11 cellular contexts compared by ENCODE assay signal in the genomic region with DNA sequence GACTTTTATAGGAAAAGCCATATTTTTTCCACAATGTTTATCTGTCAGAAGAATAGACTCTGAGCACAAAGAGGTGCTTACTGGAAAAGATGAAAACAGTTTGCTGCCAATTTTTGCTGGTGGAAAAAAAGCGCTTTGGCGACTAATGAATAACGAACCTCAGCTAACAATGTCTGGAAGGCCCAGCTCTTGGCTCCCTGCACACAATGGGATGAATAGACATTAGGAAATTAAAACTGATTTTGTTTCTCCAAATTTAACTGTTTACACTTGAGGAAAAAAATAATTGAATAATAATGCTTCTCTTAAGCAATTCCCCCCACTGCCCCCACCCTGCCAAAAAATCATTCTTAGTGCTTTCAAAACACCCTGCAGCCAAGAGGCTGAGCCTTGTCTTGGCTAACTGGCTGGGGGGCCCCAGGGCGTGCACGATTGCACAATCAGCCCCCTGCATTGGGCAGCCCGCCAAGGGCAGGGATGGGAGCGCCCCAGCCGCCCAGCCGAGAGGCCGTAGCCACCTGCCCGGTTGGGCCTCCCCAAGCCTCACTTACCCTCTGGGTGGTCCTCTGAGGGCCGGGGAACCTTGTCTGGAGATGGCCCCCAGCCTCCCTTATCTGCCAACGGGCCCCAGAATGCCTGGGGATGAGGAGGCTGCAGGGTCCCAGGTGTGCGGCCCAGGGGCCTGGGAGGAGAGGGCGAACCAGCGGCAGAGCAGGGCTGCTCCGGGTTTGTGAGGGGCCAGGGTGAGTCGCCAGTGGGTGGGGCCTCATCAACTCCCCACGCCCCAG. TPM values are rescaled to one million over a fixed set of nuclear protein-coding genes. Genes with fewer than 3 reads are reported as not detected.
DNase-seq lines count a peak whose midpoint lies in the region; ATAC-seq and TF ChIP-seq lines count a peak whose summit lies in the region.
"Had no signal": no experiment of that assay in that cellular context is flagged by ENCODE, and none has a peak within 500 bp of the region (broad histone marks: within the 10 kb centered on the region; RNA-seq: fewer than 3 reads in every experiment).

No MANE protein-coding gene starts in this region.

- no peaks in the 10 kb centered on the region for H3K9me3 ChIP-seq in neuronal stem cell (replicated peaks in 1 of 2; ENCODE audit: control insufficient read depth in 2 of 2, insufficient read depth in 1 of 2, low read depth in 1 of 2, low read length in 2 of 2)

- ATAC-seq in naive thymus-derived CD8-positive, alpha-beta T cell: no peak
- no peak for ATAC-seq in effector memory CD8-positive, alpha-beta T cell (replicated peaks)

- no peak overlapping the region for H3K4me3 ChIP-seq in fibroblast of mammary gland (ENCODE audit: control insufficient read depth, low read depth, low read length)
- H3K4me3 ChIP-seq in neuronal stem cell (ENCODE audit: low read length in 2 of 2): no peak overlapping the region

- peak overlapping the region; percentile 44 for H3K9ac ChIP-seq in neuronal stem cell (ENCODE audit: low read depth, low read length, poor library complexity)

- no peak overlapping the region for H3K4ac ChIP-seq in neuronal stem cell (ENCODE audit: low read length)

- H3K27ac Mint-ChIP-seq in naive thymus-derived CD8-positive, alpha-beta T cell: no peak overlapping the region
- no peak overlapping the region for H3K27ac Mint-ChIP-seq in effector memory CD8-positive, alpha-beta T cell

- no peak overlapping the region for H2BK12ac ChIP-seq in neuronal stem cell (ENCODE audit: low read length)

- H3K9me3 Mint-ChIP-seq in naive thymus-derived CD8-positive, alpha-beta T cell: no peaks in the 10 kb centered on the region
- no peaks in the 10 kb centered on the region for H3K9me3 Mint-ChIP-seq in effector memory CD8-positive, alpha-beta T cell

- H3K27ac ChIP-seq in neuronal stem cell (replicated peaks; ENCODE audit: low read length): no peak overlapping the region

- DNase-seq in AG20443 (ENCODE audit: low spot score) (peak; percentile 18), NOMO-1 (lab: John Stamatoyannopoulos, UW; ENCODE audit: unreplicated experiment in 2 of 2) (peak; percentile 34 to 57), fibroblast of mammary gland (ENCODE audit: low read depth) (peak; percentile 20), neuronal stem cell (ENCODE audit: low spot score) (no peak), H4 (ENCODE audit: low spot score) (no peak), iPS-NIHi7 (ENCODE audit: extremely low spot score) (no peak)
- no peak for DNase-seq in naive thymus-derived CD8-positive, alpha-beta T cell
- no peak for DNase-seq in effector memory CD8-positive, alpha-beta T cell
- DNase-seq: activated CD8-positive, alpha-beta memory T cell treated with anti-CD3 and anti-CD28 coated beads, Interleukin-2, amount 50 U/mL, for 48 hours; cortex of kidney; SW 1271 had no signal

- peak overlapping the region; percentile 16 for H3K23ac ChIP-seq in neuronal stem cell (ENCODE audit: low read depth, low read length, poor library complexity)

- no peak overlapping the region for H2BK15ac ChIP-seq in neuronal stem cell (ENCODE audit: low read length)

- no peak overlapping the region for H4K8ac ChIP-seq in neuronal stem cell (ENCODE audit: low read depth, low read length)

- peaks cover 0 to 11% (median 0%) of the 10 kb centered on the region in 3 donors for H3K36me3 Mint-ChIP-seq in naive thymus-derived CD8-positive, alpha-beta T cell
- H3K36me3 Mint-ChIP-seq in effector memory CD8-positive, alpha-beta T cell (ENCODE audit: insufficient read depth): peaks cover 9% of the 10 kb centered on the region

- no CpG with 5 or more reads among the region's 19 CpGs for WGBS in neuronal stem cell (ENCODE audit: extremely low coverage in 2 of 2, insufficient read length in 2 of 2, insufficient replicate concordance in 1 of 2), 2 donors

- no peak overlapping the region for H2BK120ac ChIP-seq in neuronal stem cell (ENCODE audit: low read depth, low read length)

- peaks cover 7 to 12% of the 10 kb centered on the region in 2 donors for H3K36me3 ChIP-seq in neuronal stem cell (replicated peaks in 1 of 2; ENCODE audit: control insufficient read depth in 2 of 2, insufficient read depth in 2 of 2, low read length in 2 of 2)

- H3K4me3 Mint-ChIP-seq in naive thymus-derived CD8-positive, alpha-beta T cell: no peak overlapping the region
- no peak overlapping the region for H3K4me3 Mint-ChIP-seq in effector memory CD8-positive, alpha-beta T cell

- POLR2A ChIA-PET in naive thymus-derived CD8-positive, alpha-beta T cell (lab: Charles Lee): no interaction called here

- H3K4me2 ChIP-seq in neuronal stem cell (ENCODE audit: insufficient read depth, low read length, poor library complexity, severe bottlenecking): no peak overlapping the region

- H3K79me1 ChIP-seq in neuronal stem cell (ENCODE audit: low read depth, low read length): peaks cover 22% of the 10 kb centered on the region

- no peak overlapping the region for H2BK5ac ChIP-seq in neuronal stem cell (ENCODE audit: low read length)

- peak overlapping the region; percentile 12 for H3K18ac ChIP-seq in neuronal stem cell (ENCODE audit: low read length)

- H3K4me1 ChIP-seq in neuronal stem cell (ENCODE audit: control insufficient read depth in 2 of 2, insufficient read depth in 1 of 2, low read depth in 1 of 2, low read length in 2 of 2): peaks cover 0 to 11% of the 10 kb centered on the region in 2 donors

- no peaks in the 10 kb centered on the region for H3K27me3 ChIP-seq in neuronal stem cell (ENCODE audit: control insufficient read depth in 3 of 3, insufficient read depth in 3 of 3, low read depth in 1 of 3, low read length in 3 of 3)

- no peaks in the 10 kb centered on the region for H3K27me3 Mint-ChIP-seq in naive thymus-derived CD8-positive, alpha-beta T cell
- H3K27me3 Mint-ChIP-seq in effector memory CD8-positive, alpha-beta T cell: no peaks in the 10 kb centered on the region

- peak overlapping the region; percentile 13 for H2AK5ac ChIP-seq in neuronal stem cell (ENCODE audit: low read depth, low read length)

- H3K14ac ChIP-seq in neuronal stem cell (ENCODE audit: low read length): no peak overlapping the region

- no peak overlapping the region for H4K91ac ChIP-seq in neuronal stem cell (ENCODE audit: low read depth, low read length, poor library complexity)

- TF ChIP-seq CTCF in fibroblast of mammary gland (conservative IDR thresholded peaks at IDR 0.05; ENCODE audit: control insufficient read depth, insufficient read depth, low read depth, low read length): no peak

- H2AFZ ChIP-seq in neuronal stem cell (ENCODE audit: low read length): no peak overlapping the region

- peaks cover 0 to 6% (median 2%) of the 10 kb centered on the region in 4 donors for H3K4me1 Mint-ChIP-seq in naive thymus-derived CD8-positive, alpha-beta T cell
- peaks cover 6 to 16% of the 10 kb centered on the region in 2 donors for H3K4me1 Mint-ChIP-seq in effector memory CD8-positive, alpha-beta T cell (ENCODE audit: low read depth in 2 of 2)

RNA-seq across cellular contexts. Expression of a gene that starts 16.8 kb away (rescaled TPM):
- polyA plus RNA-seq in neuronal stem cell (2013, experiment 1 of 2): 23.4 TPM
- 23.1 TPM for polyA plus RNA-seq in neuronal stem cell (2013, experiment 2 of 2)
- total RNA-seq in naive thymus-derived CD8-positive, alpha-beta T cell: 10 to 100 TPM; 29.4 to 30.0 TPM
- 1 to 10 TPM; 4.5 to 9.3 (median 4.8) TPM for polyA plus RNA-seq in naive thymus-derived CD8-positive, alpha-beta T cell
- total RNA-seq in H4 (2014; rRNA removed; shearing (Covaris generic)): 36.4 and 38.3 TPM in 2 replicates

Comparison
In these comparisons a context has a peak if more than half of its experiments do, and no peak if none do; other contexts are left out.
1. DNase-seq: peak in AG20443 (single experiment), NOMO-1 (2 of 2) and fibroblast of mammary gland (single experiment); none in neuronal stem cell (single experiment), naive thymus-derived CD8-positive, alpha-beta T cell (0 of 10), effector memory CD8-positive, alpha-beta T cell (0 of 3), H4 (single experiment) and iPS-NIHi7 (single experiment).